ENCODE assay signal across 16 cellular contexts in genomic region chr19:49667473-49667872, GRCh38. TPM values are rescaled to one million over a fixed set of nuclear protein-coding genes. Genes with fewer than 3 reads are reported as not detected.
DNase-seq lines count a peak whose midpoint lies in the region; ATAC-seq and TF ChIP-seq lines count a peak whose summit lies in the region.
"Had no signal": no experiment of that assay in that cellular context is flagged by ENCODE, and none has a peak within 500 bp of the region (broad histone marks: within the 10 kb centered on the region; RNA-seq: fewer than 3 reads in every experiment).

No MANE protein-coding gene starts in this region.

- peaks cover 42% of the 10 kb centered on the region for H3K79me2 ChIP-seq in PC-9 (ENCODE audit: low read depth)

- peaks cover 21% of the 10 kb centered on the region for H3K4me1 ChIP-seq in PC-9 (replicated peaks; ENCODE audit: insufficient read depth)

- POLR2A ChIA-PET in PC-9 (lab: Charles Lee; ENCODE audit: unreplicated experiment): interaction anchor here (0.5 to 0.6 kb wide), 2 partner anchors 73 to 158 kb away, joined by 3 to 9 read pairs; no protein-coding TSS in a partner anchor

- peaks cover 45% of the 10 kb centered on the region for H3K4me1 Mint-ChIP-seq in activated naive CD4-positive, alpha-beta T cell treated with anti-CD3 and anti-CD28 coated beads, Interleukin-2, amount 50 U/mL, for 24 hours
- H3K4me1 Mint-ChIP-seq in central memory CD8-positive, alpha-beta T cell: peaks cover 46% of the 10 kb centered on the region
- H3K4me1 Mint-ChIP-seq in stimulated activated memory B cell treated with anti-CD40 and anti-IgM and Interleukin-4, amounts not matched to agents 10 μg/mL and 1 μg/mL and 100 μg/mL, for 72 hours: peaks cover 60% of the 10 kb centered on the region

- H2AFZ ChIP-seq in PC-9: no peak overlapping the region

- H3K27ac Mint-ChIP-seq in activated naive CD4-positive, alpha-beta T cell treated with anti-CD3 and anti-CD28 coated beads, Interleukin-2, amount 50 U/mL, for 24 hours: no peak overlapping the region
- H3K27ac Mint-ChIP-seq in central memory CD8-positive, alpha-beta T cell (ENCODE audit: low read depth): no peak overlapping the region
- peak overlapping the region; percentile 97 for H3K27ac Mint-ChIP-seq in stimulated activated memory B cell treated with anti-CD40 and anti-IgM and Interleukin-4, amounts not matched to agents 10 μg/mL and 1 μg/mL and 100 μg/mL, for 72 hours

- H3K36me3 ChIP-seq in PC-9 (ENCODE audit: low read depth): peaks cover 2% of the 10 kb centered on the region; the same call in 1 of the 2 replicates

- no peak overlapping the region for H3K27ac ChIP-seq in PC-9
- H3K27ac ChIP-seq: stomach had no signal

- no peaks in the 10 kb centered on the region for H3K9me3 Mint-ChIP-seq in activated naive CD4-positive, alpha-beta T cell treated with anti-CD3 and anti-CD28 coated beads, Interleukin-2, amount 50 U/mL, for 24 hours
- H3K9me3 Mint-ChIP-seq in central memory CD8-positive, alpha-beta T cell: no peaks in the 10 kb centered on the region
- no peaks in the 10 kb centered on the region for H3K9me3 Mint-ChIP-seq in stimulated activated memory B cell treated with anti-CD40 and anti-IgM and Interleukin-4, amounts not matched to agents 10 μg/mL and 1 μg/mL and 100 μg/mL, for 72 hours

- peaks cover 11% of the 10 kb centered on the region for H4K20me1 ChIP-seq in PC-9 (ENCODE audit: insufficient read depth)

- H3F3A ChIP-seq in PC-9 (ENCODE audit: insufficient read depth, low read depth): peaks cover 31% of the 10 kb centered on the region

- H3K36me3 Mint-ChIP-seq in activated naive CD4-positive, alpha-beta T cell treated with anti-CD3 and anti-CD28 coated beads, Interleukin-2, amount 50 U/mL, for 24 hours: peaks cover 1% of the 10 kb centered on the region
- peaks cover 33% of the 10 kb centered on the region for H3K36me3 Mint-ChIP-seq in central memory CD8-positive, alpha-beta T cell (ENCODE audit: insufficient read depth)
- peaks cover 18% of the 10 kb centered on the region for H3K36me3 Mint-ChIP-seq in stimulated activated memory B cell treated with anti-CD40 and anti-IgM and Interleukin-4, amounts not matched to agents 10 μg/mL and 1 μg/mL and 100 μg/mL, for 72 hours

- DNase-seq in activated naive CD4-positive, alpha-beta T cell (lab: John Stamatoyannopoulos, UW): no peak
- no peak for DNase-seq in PC-9
- DNase-seq in central memory CD8-positive, alpha-beta T cell (ENCODE audit: low spot score in 2 of 2): no peak
- no peak for DNase-seq in NCI-H345 treated with DMSO at 0.1 percent for 48 hours (lab: John Stamatoyannopoulos, UW; ENCODE audit: unreplicated experiment)
- DNase-seq in middle frontal gyrus (ENCODE audit: extremely low spot score, low spot score): no peak
- DNase-seq: activated CD4-positive, alpha-beta T cell treated with anti-CD3 and anti-CD28 coated beads, Interleukin-2, amount 50 U/mL, for 1 hour; amniotic stem cell; dermis blood vessel endothelial cell; GF-D8; NCI-H187 treated with DMSO at 0.1 percent for 48 hours; NCI-H774; stimulated activated CD4-positive, alpha-beta T cell treated with anti-CD3 and anti-CD28 coated beads, Interleukin-2, amount 100 ng/mL, for 48 hours; stomach had no signal

- CTCF ChIA-PET in PC-9 (lab: Charles Lee): no interaction called here

- peak overlapping the region; percentile 95; the same call in 1 of the 2 replicates for H3K4me3 ChIP-seq in PC-9
- H3K4me3 ChIP-seq: stomach had no signal

- H3K27me3 ChIP-seq in PC-9 (ENCODE audit: insufficient read depth, low read depth): no peaks in the 10 kb centered on the region
- H3K27me3 ChIP-seq: stomach had no signal

- ATAC-seq in central memory CD8-positive, alpha-beta T cell (replicated peaks; ENCODE audit: extremely low read depth, poor library complexity, severe bottlenecking): no peak
- ATAC-seq in stimulated activated memory B cell treated with anti-CD40 and anti-IgM and Interleukin-4, amounts not matched to agents 10 μg/mL and 1 μg/mL and 100 μg/mL, for 72 hours: no peak
- no peak for ATAC-seq in GM21717 (IDR thresholded peaks at IDR 0.05; ENCODE audit: unreplicated experiment)

- no peak for TF ChIP-seq CTCF in PC-9 (conservative IDR thresholded peaks at IDR 0.05)

- H3K4me3 Mint-ChIP-seq in activated naive CD4-positive, alpha-beta T cell treated with anti-CD3 and anti-CD28 coated beads, Interleukin-2, amount 50 U/mL, for 24 hours: peak overlapping the region; percentile 97
- H3K4me3 Mint-ChIP-seq in central memory CD8-positive, alpha-beta T cell: peak overlapping the region; percentile 99
- peak overlapping the region; percentile 100 for H3K4me3 Mint-ChIP-seq in stimulated activated memory B cell treated with anti-CD40 and anti-IgM and Interleukin-4, amounts not matched to agents 10 μg/mL and 1 μg/mL and 100 μg/mL, for 72 hours

- peak overlapping the region; percentile 99 for H3K4me2 ChIP-seq in PC-9

- intact Hi-C loops in PC-9 (cut with micrococcal nuclease; ENCODE audit: unreplicated experiment): no loop called here

- H3K9me2 ChIP-seq in PC-9 (ENCODE audit: insufficient read depth): no peaks in the 10 kb centered on the region

- BruUV-seq in PC-9 (replicated peaks; lab: Mats Ljungman, UMichigan): no TSS peak

- no peaks in the 10 kb centered on the region for H3K9me3 ChIP-seq in PC-9 (ENCODE audit: insufficient read depth, low read depth)
- H3K9me3 ChIP-seq: stomach had no signal

- no peaks in the 10 kb centered on the region for H3K27me3 Mint-ChIP-seq in activated naive CD4-positive, alpha-beta T cell treated with anti-CD3 and anti-CD28 coated beads, Interleukin-2, amount 50 U/mL, for 24 hours
- no peaks in the 10 kb centered on the region for H3K27me3 Mint-ChIP-seq in central memory CD8-positive, alpha-beta T cell
- H3K27me3 Mint-ChIP-seq in stimulated activated memory B cell treated with anti-CD40 and anti-IgM and Interleukin-4, amounts not matched to agents 10 μg/mL and 1 μg/mL and 100 μg/mL, for 72 hours: no peaks in the 10 kb centered on the region

RNA-seq across cellular contexts. Expression of gene BCL2L12, which starts 1.7 kb away (rescaled TPM):
- 80.3 and 84.8 TPM in 2 replicates for total RNA-seq in PC-9 (2021)

RNA-seq across cellular contexts. Expression of gene IRF3, which starts 1.8 kb away (rescaled TPM):
- 181 and 220 TPM in 2 replicates for total RNA-seq in PC-9 (2021)

RNA-seq across cellular contexts. Expression of gene PRMT1, which starts 9.6 kb away (rescaled TPM):
- 228 and 261 TPM in 2 replicates for total RNA-seq in PC-9 (2021)

RNA-seq across cellular contexts. Expression of gene ADM5, which starts 21.9 kb away (rescaled TPM):
- total RNA-seq in PC-9 (2021): 9.5 and 14.2 TPM in 2 replicates

RNA-seq across cellular contexts. Expression of gene CPT1C, which starts 23.4 kb away (rescaled TPM):
- 1.7 and 2.1 TPM in 2 replicates for total RNA-seq in PC-9 (2021)
